15 cellular contexts compared by ENCODE assay signal in genomic region chr14:55073856-55074255, GRCh38. TPM values are rescaled to one million over a fixed set of nuclear protein-coding genes. Genes with fewer than 3 reads are reported as not detected.
DNase-seq lines count a peak whose midpoint lies in the region; ATAC-seq and TF ChIP-seq lines count a peak whose summit lies in the region.
"Had no signal": no experiment of that assay in that cellular context is flagged by ENCODE, and none has a peak within 500 bp of the region (broad histone marks: within the 10 kb centered on the region; RNA-seq: fewer than 3 reads in every experiment).

No MANE protein-coding gene starts in this region.

- no TSS peak for BruUV-seq in MCF 10A (replicated peaks; lab: Mats Ljungman, UMichigan)

- H3K4me1 Mint-ChIP-seq in MCF 10A (ENCODE audit: insufficient read depth, unreplicated experiment), result peaks cover 59% of the 10 kb centered on the region
- peaks cover 35 to 53% (median 38%) of the 10 kb centered on the region in 3 donors for H3K4me1 Mint-ChIP-seq in naive B cell

- H3K4me3 Mint-ChIP-seq in MCF 10A (ENCODE audit: unreplicated experiment), result no peak overlapping the region
- peak overlapping the region in 1 of 8 donors; percentile 47 for H3K4me3 Mint-ChIP-seq in naive B cell
- H3K4me3 Mint-ChIP-seq: T-helper 1 cell treated with Interleukin-12 subunit alpha and Interleukin-12 subunit beta and Interleukin-4 antibody, amounts not matched to agents 30 μg/mL and 1 μg/mL, for 36 hours had no signal

- H3K9me3 Mint-ChIP-seq in MCF 10A (ENCODE audit: unreplicated experiment) (peaks cover 6% of the 10 kb centered on the region), naive B cell (no peaks in the 10 kb centered on the region)
- H3K9me3 Mint-ChIP-seq: naive thymus-derived CD4-positive, alpha-beta T cell; T-helper 1 cell treated with Interleukin-12 subunit alpha and Interleukin-12 subunit beta and Interleukin-4 antibody, amounts not matched to agents 30 μg/mL and 1 μg/mL, for 36 hours had no signal

- CTCF ChIA-PET in MCF 10A (lab: Yijun Ruan, JAX), result interaction anchor here (1.2 kb wide), 1 partner anchor 509 kb away, joined by 4 read pairs; no protein-coding TSS in a partner anchor

- H3K27ac Mint-ChIP-seq in MCF 10A (ENCODE audit: low read depth, unreplicated experiment), result peak overlapping the region; percentile 100
- peak overlapping the region; percentile 63 to 99 (median 88) for H3K27ac Mint-ChIP-seq in naive B cell

- intact Hi-C loops in MCF 10A (cut with micrococcal nuclease), result no loop called here

- H3K27me3 Mint-ChIP-seq in MCF 10A (ENCODE audit: insufficient read depth, unreplicated experiment), result no peaks in the 10 kb centered on the region
- no peaks in the 10 kb centered on the region for H3K27me3 Mint-ChIP-seq in naive B cell

- DNase-seq in EH (ENCODE audit: low read depth) (peak; percentile 86), OCI-M1 (lab: John Stamatoyannopoulos, UW) (peak; percentile 15), MCF 10A (ENCODE audit: unreplicated experiment) (peak; percentile 34), naive B cell (no peak), occipital lobe (lab: John Stamatoyannopoulos, UW) (no peak), D341Med (ENCODE audit: low spot score) (no peak)
- DNase-seq in central memory CD4-positive, alpha-beta T cell, result no peak
- DNase-seq: activated CD4-positive, alpha-beta T cell treated with anti-CD3 and anti-CD28 coated beads, Interleukin-2, amount 50 U/mL, for 48 hours; activated gamma-delta T cell; KBM-7; naive thymus-derived CD4-positive, alpha-beta T cell; right cardiac atrium; substantia nigra had no signal

- H3K36me3 Mint-ChIP-seq in MCF 10A (ENCODE audit: insufficient read depth, unreplicated experiment), result peaks cover 23% of the 10 kb centered on the region
- H3K36me3 Mint-ChIP-seq in naive B cell, result peaks cover 0 to 5% of the 10 kb centered on the region in 2 donors
- H3K36me3 Mint-ChIP-seq: naive thymus-derived CD4-positive, alpha-beta T cell had no signal

- ATAC-seq in naive B cell (ENCODE audit: low read depth in 2 of 2) (no peak), HG02870 (IDR thresholded peaks at IDR 0.05; ENCODE audit: unreplicated experiment) (no peak)
- ATAC-seq: naive thymus-derived CD4-positive, alpha-beta T cell; right cardiac atrium had no signal

- POLR2A ChIA-PET in MCF 10A (lab: Yijun Ruan, JAX), result interaction anchor here (1.0 to 10.6 kb wide), 4 partner anchors 14 to 56 kb away, joined by 5 to 356 read pairs (median 73); partner anchors contain the start of genes LGALS3 and MAPK1IP1L

- no peak for TF ChIP-seq CTCF in MCF 10A (IDR thresholded peaks at IDR 0.05; ENCODE audit: unreplicated experiment)

RNA-seq across cellular contexts. Expression of gene MAPK1IP1L, which starts 22.4 kb away (rescaled TPM):
- total RNA-seq in MCF 10A (2022), result 118 and 123 TPM in 2 replicates
- 100 to 1,000 TPM; 104 to 140 (median 117) TPM for polyA plus RNA-seq in naive B cell (ENCODE audit: low read depth in 6 of 6)
- total RNA-seq in occipital lobe, result 21.8 TPM

RNA-seq across cellular contexts. Expression of gene SOCS4, which starts 46.8 kb away (rescaled TPM):
- total RNA-seq in MCF 10A (2022) (24.6 and 29.6 TPM in 2 replicates), occipital lobe (39.6 TPM)
- 1 to 10 TPM; 1.1 to 7.0 (median 2.4) TPM for polyA plus RNA-seq in naive B cell (ENCODE audit: low read depth in 6 of 6)

RNA-seq across cellular contexts. Expression of gene WDHD1, which starts 47.0 kb away (rescaled TPM):
- total RNA-seq in MCF 10A (2022) (5.8 and 6.5 TPM in 2 replicates), occipital lobe (9.0 TPM)
- 1 to 10 TPM in 5 of 6 donors, not detected in 1; 2.5 to 5.4 (median 3.1) TPM for polyA plus RNA-seq in naive B cell (ENCODE audit: low read depth in 6 of 6)

RNA-seq across cellular contexts. Expression of gene LGALS3, which starts 55.2 kb away (rescaled TPM):
- 154 and 178 TPM in 2 replicates for total RNA-seq in MCF 10A (2022)
- 1 to 10 TPM; 2.4 to 8.7 (median 4.8) TPM for polyA plus RNA-seq in naive B cell (ENCODE audit: low read depth in 6 of 6)
- 15.4 TPM for total RNA-seq in occipital lobe

Comparison
In these comparisons a context has a peak if more than half of its experiments do, and no peak if none do; other contexts are left out.
1. DNase-seq: peak in EH (single experiment), OCI-M1 (single experiment) and MCF 10A (single experiment); none in naive B cell (single experiment), central memory CD4-positive, alpha-beta T cell (single experiment), occipital lobe (single experiment) and D341Med (single experiment).